Comparison of ENCODE assay signal across 20 cellular contexts in the genomic region with DNA sequence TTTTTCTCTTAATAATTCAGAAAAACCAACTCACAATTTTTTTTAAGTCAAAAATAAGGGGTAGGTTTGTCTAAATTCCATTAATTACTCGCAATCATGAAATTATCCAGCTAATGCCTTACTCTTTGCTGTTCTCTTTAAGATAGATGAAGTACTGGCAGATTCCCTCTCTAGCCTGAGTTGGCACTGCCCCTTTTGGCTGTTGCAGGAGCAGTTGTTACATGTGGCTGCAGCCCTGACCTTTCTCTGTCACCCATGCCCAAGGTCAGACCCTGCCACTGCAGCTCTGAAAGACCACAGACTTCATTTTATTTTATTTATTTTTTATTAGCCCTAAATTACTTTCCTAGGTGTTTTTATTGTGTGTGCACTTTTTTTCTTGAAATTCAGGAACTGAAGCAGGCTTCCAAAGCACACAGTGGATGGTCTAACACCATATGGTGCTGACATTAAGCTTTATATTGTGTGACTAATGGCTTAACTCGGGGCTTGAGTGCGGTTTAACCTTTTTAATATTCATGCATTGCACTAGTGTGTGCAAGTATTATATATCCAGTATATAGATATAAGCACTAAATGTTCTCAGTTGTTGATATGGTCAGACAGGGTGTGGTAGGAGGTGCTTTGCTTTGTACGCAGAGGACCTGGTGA.
A peak's percentile ranks its signal among the peaks of the same experiment; 100 is the strongest.
DNase-seq lines count a peak whose midpoint lies in the region; ATAC-seq and TF ChIP-seq lines count a peak whose summit lies in the region.
"Had no signal": no experiment of that assay in that cellular context is flagged by ENCODE, and none has a peak within 500 bp of the region (broad histone marks: within the 10 kb centered on the region; RNA-seq: fewer than 3 reads in every experiment).

No MANE protein-coding gene starts in this region.

- no peak overlapping the region for H2AFZ ChIP-seq in OCI-LY7 (ENCODE audit: low read length)

- no peak overlapping the region for H3K4me2 ChIP-seq in OCI-LY7 (ENCODE audit: low read length)
- H3K4me2 ChIP-seq: BLaER1 treated with 17β-estradiol and CSF1 and Interleukin-3, amounts not matched to agents 10 nM and 100 nM had no signal

- peaks cover 0 to 24% (median 0%) of the 10 kb centered on the region in 12 donors for H3K4me1 ChIP-seq in heart left ventricle
- H3K4me1 ChIP-seq in OCI-LY7 (ENCODE audit: insufficient read depth, low read length, poor library complexity, severe bottlenecking): no peaks in the 10 kb centered on the region

- no peaks in the 10 kb centered on the region for H3K36me3 ChIP-seq in heart left ventricle
- H3K36me3 ChIP-seq in OCI-LY7 (ENCODE audit: insufficient read depth, low read length): no peaks in the 10 kb centered on the region
- H3K36me3 ChIP-seq: BLaER1 treated with 17β-estradiol and CSF1 and Interleukin-3, amounts not matched to agents 10 nM and 100 nM had no signal

- H3K27me3 ChIP-seq in heart left ventricle: no peaks in the 10 kb centered on the region
- H3K27me3 ChIP-seq: BLaER1 treated with 17β-estradiol and CSF1 and Interleukin-3, amounts not matched to agents 10 nM and 100 nM had no signal

- DNase-seq in heart left ventricle: peak in 2 of 5 donors; percentile 10 to 39
- DNase-seq in left cardiac atrium: no peak
- peak; percentile 68 for DNase-seq in NCI-H1694 treated with DMSO at 0.1 percent for 48 hours (lab: John Stamatoyannopoulos, UW)
- DNase-seq in NCI-H82 (lab: John Stamatoyannopoulos, UW): peak; percentile 85
- DNase-seq in myocyte (ENCODE audit: low read depth): peak; percentile 57
- DNase-seq in HCEC 1CT: no peak
- DNase-seq in activated CD4-positive, alpha-beta T cell treated with anti-CD3 and anti-CD28 coated beads, Interleukin-2, amount 50 U/mL, for 1 hour: no peak
- DNase-seq in OCI-LY7 (ENCODE audit: low spot score): no peak
- DNase-seq: CD8-positive, alpha-beta memory T cell; DND-41; H9; IMR-90; NCI-H1436; NCI-H2081 treated with DMSO at 0.1 percent for 48 hours; NCI-H2227 treated with DMSO at 0.1 percent for 48 hours; NCI-H526; PC-3; RPMI8226; T-helper 17 cell had no signal

- CTCF ChIA-PET in OCI-LY7 (lab: Charles Lee; ENCODE audit: unreplicated experiment): no interaction called here

- no TSS peak for BruUV-seq in OCI-LY7 (replicated peaks; lab: Mats Ljungman, UMichigan)

- intact Hi-C loops in heart left ventricle (cut with DNase I): loop anchor here in 1 of 10 donors (5.0 kb wide), 1 partner anchor 313 kb away; a partner anchor contains a TSS
- intact Hi-C loops in left cardiac atrium (cut with DNase I): loop anchor here in 1 of 2 donors (10.0 kb wide), 1 partner anchor 321 kb away; no protein-coding TSS in a partner anchor
- intact Hi-C loops in OCI-LY7 (cut with micrococcal nuclease; ENCODE audit: unreplicated experiment): no loop called here

- no peak for TF ChIP-seq POLR2A in heart left ventricle (IDR thresholded peaks at IDR 0.05)

- no peaks in the 10 kb centered on the region for H3K9me2 ChIP-seq in OCI-LY7 (ENCODE audit: insufficient read depth, low read length)

- TF ChIP-seq CTCF in heart left ventricle (IDR thresholded peaks at IDR 0.05): no peak
- TF ChIP-seq CTCF in OCI-LY7 (conservative IDR thresholded peaks at IDR 0.05; ENCODE audit: low read length): no peak

- H3K27ac ChIP-seq in heart left ventricle (no peak overlapping the region), OCI-LY7 (ENCODE audit: low read depth, low read length, poor library complexity, severe bottlenecking) (no peak overlapping the region)
- H3K27ac ChIP-seq: BLaER1 treated with 17β-estradiol and CSF1 and Interleukin-3, amounts not matched to agents 10 nM and 100 nM had no signal

- H3K4me3 ChIP-seq in heart left ventricle (no peak overlapping the region), OCI-LY7 (ENCODE audit: low read depth, low read length, poor library complexity, severe bottlenecking) (no peak overlapping the region)
- H3K4me3 ChIP-seq: BLaER1 treated with 17β-estradiol and CSF1 and Interleukin-3, amounts not matched to agents 10 nM and 100 nM had no signal

- WGBS in heart left ventricle, 4 donors: 41 to 70% (median 58%) methylated on average over 4 of the region's 4 CpGs

- no peaks in the 10 kb centered on the region for H3K79me2 ChIP-seq in OCI-LY7 (ENCODE audit: insufficient read depth, low read depth, low read length)

- H4K20me1 ChIP-seq in OCI-LY7 (ENCODE audit: insufficient read depth, low read length): no peaks in the 10 kb centered on the region
- H4K20me1 ChIP-seq: BLaER1 treated with 17β-estradiol and CSF1 and Interleukin-3, amounts not matched to agents 10 nM and 100 nM had no signal

- H3K9me3 ChIP-seq in heart left ventricle (peaks cover 0 to 4% (median 0%) of the 10 kb centered on the region in 12 donors), OCI-LY7 (ENCODE audit: low read length) (no peaks in the 10 kb centered on the region)
- H3K9me3 ChIP-seq: BLaER1 treated with 17β-estradiol and CSF1 and Interleukin-3, amounts not matched to agents 10 nM and 100 nM had no signal

- POLR2A ChIA-PET in OCI-LY7 (lab: Charles Lee): no interaction called here

- peak in 3 of 4 donors; percentile 41 to 68 (median 61) for ATAC-seq in heart left ventricle
- no peak for ATAC-seq in left cardiac atrium
- ATAC-seq: PC-3, T-helper 17 cell had no signal

Comparison
In these comparisons a context has a peak if more than half of its experiments do, and no peak if none do; other contexts are left out.
1. ATAC-seq: peak in heart left ventricle (3 of 4); none in left cardiac atrium (0 of 2).
2. DNase-seq: peak in NCI-H1694 treated with DMSO at 0.1 percent for 48 hours (single experiment), NCI-H82 (single experiment) and myocyte (single experiment); none in left cardiac atrium (single experiment), HCEC 1CT (single experiment), activated CD4-positive, alpha-beta T cell treated with anti-CD3 and anti-CD28 coated beads, Interleukin-2, amount 50 U/mL, for 1 hour (single experiment) and OCI-LY7 (single experiment).